Comparison of ENCODE assay signal across 19 cellular contexts in the genomic region with DNA sequence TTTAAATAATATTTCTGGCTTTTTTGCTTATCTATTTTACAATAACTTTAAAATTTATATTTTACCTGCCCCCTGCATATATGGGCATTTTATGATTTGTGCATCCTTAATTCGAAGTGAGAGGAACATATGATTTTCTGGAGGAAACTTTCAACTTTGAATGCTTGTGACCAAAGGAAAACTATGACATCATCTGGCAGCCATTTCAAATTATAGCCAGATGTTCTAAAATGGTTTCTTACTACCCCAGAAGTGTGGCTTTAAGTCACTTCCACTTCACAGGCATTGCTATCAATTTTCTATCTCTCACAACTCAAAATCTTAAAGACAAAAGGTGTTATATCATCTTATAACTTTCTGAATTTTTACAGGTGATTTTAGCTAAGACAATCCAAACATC.
"Had no signal": no experiment of that assay in that cellular context is flagged by ENCODE, and none has a peak within 500 bp of the region (broad histone marks: within the 10 kb centered on the region; RNA-seq: fewer than 3 reads in every experiment).

No MANE protein-coding gene starts in this region.

- H3K27me3 ChIP-seq: adrenal gland, gastrocnemius medialis, left lung, sigmoid colon had no signal

- H3K4me1 ChIP-seq: adrenal gland, gastrocnemius medialis, left lung, sigmoid colon had no signal

- H3K4me1 Mint-ChIP-seq: nephron progenitor cell; stimulated activated memory B cell treated with anti-CD40 and anti-IgM and Interleukin-4, amounts not matched to agents 10 μg/mL and 1 μg/mL and 100 μg/mL, for 72 hours had no signal

- H3K36me3 Mint-ChIP-seq: stimulated activated memory B cell treated with anti-CD40 and anti-IgM and Interleukin-4, amounts not matched to agents 10 μg/mL and 1 μg/mL and 100 μg/mL, for 72 hours had no signal

- DNase-seq: activated CD4-positive, CD25-positive, alpha-beta regulatory T cell treated with anti-CD3 and anti-CD28 coated beads, Interleukin-2, amount 50 U/mL, for 72 hours; activated effector memory CD4-positive, alpha-beta T cell treated with anti-CD3 and anti-CD28 coated beads, Interleukin-2, amount 50 U/mL, for 16 hours; activated naive CD4-positive, alpha-beta T cell treated with anti-CD3 and anti-CD28 coated beads, Interleukin-2, amount 50 U/mL, for 16 hours; activated T-cell treated with anti-CD3 and anti-CD28 coated beads, Interleukin-2, amount 50 U/mL, for 72 hours; adrenal gland; cerebellar nuclear complex; cortex of kidney; gastrocnemius medialis; head of caudate nucleus; kidney; left lung; nephron progenitor cell; nucleus accumbens; sigmoid colon; stimulated activated CD4-positive, alpha-beta T cell treated with anti-CD3 and anti-CD28 coated beads, Interleukin-4, amount 100 ng/mL, for 4 hours had no signal

- H3K9me3 ChIP-seq: adrenal gland, gastrocnemius medialis, sigmoid colon had no signal

- H3K4me3 Mint-ChIP-seq: activated T-cell treated with anti-CD3 and anti-CD28 coated beads, Interleukin-2, amount 50 U/mL, for 72 hours; mesothelial cell of epicardium; nephron progenitor cell; stimulated activated memory B cell treated with anti-CD40 and anti-IgM and Interleukin-4, amounts not matched to agents 10 μg/mL and 1 μg/mL and 100 μg/mL, for 72 hours had no signal

- H3K27ac Mint-ChIP-seq: activated T-cell treated with anti-CD3 and anti-CD28 coated beads, Interleukin-2, amount 50 U/mL, for 72 hours; mesothelial cell of epicardium; nephron progenitor cell; stimulated activated memory B cell treated with anti-CD40 and anti-IgM and Interleukin-4, amounts not matched to agents 10 μg/mL and 1 μg/mL and 100 μg/mL, for 72 hours had no signal

- H3K4me3 ChIP-seq: adrenal gland, gastrocnemius medialis, left lung, sigmoid colon had no signal

- H3K27ac ChIP-seq: adrenal gland, gastrocnemius medialis, left lung, sigmoid colon, VCaP had no signal

- H3K36me3 ChIP-seq: adrenal gland, gastrocnemius medialis, left lung, sigmoid colon had no signal

- H3K27me3 Mint-ChIP-seq: stimulated activated memory B cell treated with anti-CD40 and anti-IgM and Interleukin-4, amounts not matched to agents 10 μg/mL and 1 μg/mL and 100 μg/mL, for 72 hours had no signal

- FAIRE-seq: bronchial epithelial cell had no signal
